21 cellular contexts compared by ENCODE assay signal in genomic region chr16:76940251-76940650, GRCh38.
"Had no signal": no experiment of that assay in that cellular context is flagged by ENCODE, and none has a peak within 500 bp of the region (broad histone marks: within the 10 kb centered on the region; RNA-seq: fewer than 3 reads in every experiment).

No MANE protein-coding gene starts in this region.

- H3K27me3 ChIP-seq: MG63, Peyer's patch, SJCRH30 had no signal

- DNase-seq: activated CD4-positive, alpha-beta T cell treated with anti-CD3 and anti-CD28 coated beads for 4 hours; activated CD8-positive, alpha-beta memory T cell treated with anti-CD3 and anti-CD28 coated beads, Interleukin-2, amount 50 U/mL, for 4 hours; activated CD8-positive, alpha-beta T cell treated with anti-CD3 and anti-CD28 coated beads for 36 hours; activated gamma-delta T cell treated with Interleukin-2 at 50 U/mL for 16 hours; activated naive CD4-positive, alpha-beta T cell treated with anti-CD3 and anti-CD28 coated beads, Interleukin-2, amount 10 ng/mL, durations not matched to agents 7 days and 5 days; activated naive CD8-positive, alpha-beta T cell treated with anti-CD3 and anti-CD28 coated beads for 36 hours; activated T-cell treated with anti-CD3 and anti-CD28 coated beads, Interleukin-2, amount 50 U/mL, for 72 hours; cerebellar nuclear complex; MG63; NCI-H146; NCI-H187 treated with DMSO at 0.1 percent for 48 hours; NCI-H2107; NCI-H345; NCI-H510A; Peyer's patch; Right ventricle myocardium superior; SJCRH30; SW 1271 had no signal

- H3K9me3 ChIP-seq: MG63, Peyer's patch, SJCRH30 had no signal

- H3K4me1 ChIP-seq: Peyer's patch, SJCRH30 had no signal

- H3K27ac ChIP-seq: Peyer's patch, RWPE1, SJCRH30 had no signal

- H3K36me3 ChIP-seq: MG63, Peyer's patch, SJCRH30 had no signal

- H3K4me3 ChIP-seq: MG63, Peyer's patch, SJCRH30 had no signal

- ATAC-seq: activated CD4-positive, CD25-positive, alpha-beta regulatory T cell treated with anti-CD3 and anti-CD28 coated beads, Interleukin-2, amount 50 U/mL, for 24 hours; activated CD8-positive, alpha-beta T cell treated with anti-CD3 and anti-CD28 coated beads for 36 hours; activated T-cell treated with anti-CD3 and anti-CD28 coated beads, Interleukin-2, amount 50 U/mL, for 72 hours; SK-N-SH treated with all-trans-retinoic acid at 6 μM for 48 hours had no signal
